Comparison of ENCODE assay signal across 25 cellular contexts in genomic region chr13:43335669-43336068, GRCh38.
"Had no signal": no experiment of that assay in that cellular context is flagged by ENCODE, and none has a peak within 500 bp of the region (broad histone marks: within the 10 kb centered on the region; RNA-seq: fewer than 3 reads in every experiment).

No MANE protein-coding gene starts in this region.

- DNase-seq: naive thymus-derived CD4-positive, alpha-beta T cell; natural killer cell; occipital lobe; ovary; posterior cingulate gyrus; psoas muscle; right cardiac atrium; right lobe of liver; stimulated activated CD4-positive, alpha-beta T cell treated with anti-CD3 and anti-CD28 coated beads, Interleukin-15, amount 100 ng/mL, for 24 hours; stimulated activated CD4-positive, alpha-beta T cell treated with anti-CD3 and anti-CD28 coated beads, Interleukin-2, amount 100 ng/mL, for 24 hours; stimulated activated CD4-positive, alpha-beta T cell treated with anti-CD3 and anti-CD28 coated beads, Interleukin-2, amount 100 ng/mL, for 48 hours; stimulated activated CD4-positive, alpha-beta T cell treated with anti-CD3 and anti-CD28 coated beads, Interleukin-4, amount 100 ng/mL, for 24 hours; stimulated activated naive B cell treated with anti-CD40 and anti-IgM and Interleukin-4, amounts not matched to agents 10 μg/mL and 1 μg/mL and 100 μg/mL, for 72 hours; stimulated activated naive CD4-positive, alpha-beta T cell treated with Interleukin-2 at 50 U/mL for 16 hours; stomach; testis; tibial artery; trophoblast cell; upper lobe of left lung had no signal

- H3K79me2 ChIP-seq: parathyroid adenoma had no signal

- H3K4me2 ChIP-seq: neural progenitor cell had no signal

- H3K4me1 ChIP-seq: parathyroid adenoma, right lobe of liver, upper lobe of left lung, vagina had no signal

- H3K9me3 ChIP-seq: ovary, psoas muscle, right lobe of liver, stomach, testis, tibial artery, upper lobe of left lung, vagina had no signal

- H3K27ac ChIP-seq: neural progenitor cell, ovary, parathyroid adenoma, psoas muscle, right lobe of liver, skin epidermis, stomach, tibial artery, upper lobe of left lung, vagina had no signal

- FAIRE-seq: urothelium cell line had no signal

- H3K9ac ChIP-seq: neural progenitor cell, parathyroid adenoma had no signal

- H3K27me3 ChIP-seq: neural progenitor cell, ovary, right lobe of liver, stomach, testis, tibial artery, upper lobe of left lung, vagina had no signal

- H3K36me3 ChIP-seq: neural progenitor cell, ovary, right lobe of liver, stomach, tibial artery, upper lobe of left lung, vagina had no signal

- H3K4me3 ChIP-seq: neural progenitor cell, ovary, psoas muscle, right lobe of liver, skin epidermis, stomach, testis, tibial artery, upper lobe of left lung, vagina had no signal

- H2AFZ ChIP-seq: neural progenitor cell, parathyroid adenoma had no signal

- ATAC-seq: naive thymus-derived CD4-positive, alpha-beta T cell; natural killer cell; psoas muscle; right lobe of liver; stimulated activated effector memory CD8-positive, alpha-beta T cell treated with anti-CD3 and anti-CD28 coated beads, Interleukin-12 subunit alpha, Interleukin-12 subunit beta, amount 100 ng/mL, for 72 hours; stimulated activated naive B cell treated with anti-CD40 and anti-IgM and Interleukin-4, amounts not matched to agents 10 μg/mL and 1 μg/mL and 100 μg/mL, for 72 hours had no signal
